In genomic region chr11:134569195-134569594, GRCh38 we compare ENCODE assay signal across 27 cellular contexts.
"Had no signal": no experiment of that assay in that cellular context is flagged by ENCODE, and none has a peak within 500 bp of the region (broad histone marks: within the 10 kb centered on the region; RNA-seq: fewer than 3 reads in every experiment).

No MANE protein-coding gene starts in this region.

- H3K4me3 Mint-ChIP-seq: naive thymus-derived CD8-positive, alpha-beta T cell; nephron; neural crest cell; stimulated activated effector memory CD8-positive, alpha-beta T cell treated with anti-CD3 and anti-CD28 coated beads, Interleukin-12 subunit alpha, Interleukin-12 subunit beta, amount 100 ng/mL, for 72 hours; stimulated activated naive CD8-positive, alpha-beta T cell treated with anti-CD3 and anti-CD28 coated beads, Interleukin-15, Interleukin-2, amounts not matched to agents 100 ng/mL and 50 ng/mL, for 24 hours had no signal

- H3K36me3 ChIP-seq: left lung, lower lobe of right lung, neutrophil, ovary, suprapubic skin, thoracic aorta, tibial artery, uterus had no signal

- DNase-seq: hippocampal formation; kidney glomerular epithelial cell; left cardiac atrium; left lung; lower lobe of right lung; mammary epithelial cell; mesenchymal stem cell; naive thymus-derived CD8-positive, alpha-beta T cell; occipital lobe; ovary; right cardiac atrium; stimulated activated CD4-positive, alpha-beta T cell treated with anti-CD3 and anti-CD28 coated beads, Interleukin-4, amount 100 ng/mL, for 24 hours; stimulated activated naive CD4-positive, alpha-beta T cell; tibial artery; trophoblast cell; uterus had no signal

- H3K27me3 ChIP-seq: neutrophil, ovary, suprapubic skin, uterus had no signal

- H3K27ac Mint-ChIP-seq: naive thymus-derived CD8-positive, alpha-beta T cell; nephron; progenitor cell of endocrine pancreas; stimulated activated effector memory CD8-positive, alpha-beta T cell treated with anti-CD3 and anti-CD28 coated beads, Interleukin-12 subunit alpha, Interleukin-12 subunit beta, amount 100 ng/mL, for 72 hours; stimulated activated naive CD8-positive, alpha-beta T cell treated with anti-CD3 and anti-CD28 coated beads, Interleukin-15, Interleukin-2, amounts not matched to agents 100 ng/mL and 50 ng/mL, for 24 hours had no signal

- FAIRE-seq: keratinocyte had no signal

- H3K27ac ChIP-seq: left lung, lower lobe of right lung, neutrophil, ovary, skin epidermis, suprapubic skin, thoracic aorta, tibial artery, uterus had no signal

- H3K9me3 Mint-ChIP-seq: naive thymus-derived CD8-positive, alpha-beta T cell; nephron; neural crest cell; stimulated activated effector memory CD8-positive, alpha-beta T cell treated with anti-CD3 and anti-CD28 coated beads, Interleukin-12 subunit alpha, Interleukin-12 subunit beta, amount 100 ng/mL, for 72 hours; stimulated activated naive CD8-positive, alpha-beta T cell treated with anti-CD3 and anti-CD28 coated beads, Interleukin-15, Interleukin-2, amounts not matched to agents 100 ng/mL and 50 ng/mL, for 24 hours had no signal

- H3K36me3 Mint-ChIP-seq: naive thymus-derived CD8-positive, alpha-beta T cell; stimulated activated effector memory CD8-positive, alpha-beta T cell treated with anti-CD3 and anti-CD28 coated beads, Interleukin-12 subunit alpha, Interleukin-12 subunit beta, amount 100 ng/mL, for 72 hours had no signal

- H3K4me1 Mint-ChIP-seq: naive thymus-derived CD8-positive, alpha-beta T cell; nephron; neural crest cell; stimulated activated effector memory CD8-positive, alpha-beta T cell treated with anti-CD3 and anti-CD28 coated beads, Interleukin-12 subunit alpha, Interleukin-12 subunit beta, amount 100 ng/mL, for 72 hours had no signal

- H3K4me1 ChIP-seq: left lung, lower lobe of right lung, suprapubic skin, tibial artery, uterus had no signal

- H3K9me3 ChIP-seq: left lung, lower lobe of right lung, neutrophil, ovary, suprapubic skin, thoracic aorta, tibial artery, uterus had no signal

- H3K4me3 ChIP-seq: left lung, lower lobe of right lung, ovary, skin epidermis, suprapubic skin, thoracic aorta, tibial artery, uterus had no signal

- ATAC-seq: left cardiac atrium; left lung; lower lobe of right lung; naive thymus-derived CD8-positive, alpha-beta T cell; right cardiac atrium; sciatic nerve; stimulated activated effector memory CD8-positive, alpha-beta T cell treated with anti-CD3 and anti-CD28 coated beads, Interleukin-12 subunit alpha, Interleukin-12 subunit beta, amount 100 ng/mL, for 72 hours had no signal
